In the genomic region with DNA sequence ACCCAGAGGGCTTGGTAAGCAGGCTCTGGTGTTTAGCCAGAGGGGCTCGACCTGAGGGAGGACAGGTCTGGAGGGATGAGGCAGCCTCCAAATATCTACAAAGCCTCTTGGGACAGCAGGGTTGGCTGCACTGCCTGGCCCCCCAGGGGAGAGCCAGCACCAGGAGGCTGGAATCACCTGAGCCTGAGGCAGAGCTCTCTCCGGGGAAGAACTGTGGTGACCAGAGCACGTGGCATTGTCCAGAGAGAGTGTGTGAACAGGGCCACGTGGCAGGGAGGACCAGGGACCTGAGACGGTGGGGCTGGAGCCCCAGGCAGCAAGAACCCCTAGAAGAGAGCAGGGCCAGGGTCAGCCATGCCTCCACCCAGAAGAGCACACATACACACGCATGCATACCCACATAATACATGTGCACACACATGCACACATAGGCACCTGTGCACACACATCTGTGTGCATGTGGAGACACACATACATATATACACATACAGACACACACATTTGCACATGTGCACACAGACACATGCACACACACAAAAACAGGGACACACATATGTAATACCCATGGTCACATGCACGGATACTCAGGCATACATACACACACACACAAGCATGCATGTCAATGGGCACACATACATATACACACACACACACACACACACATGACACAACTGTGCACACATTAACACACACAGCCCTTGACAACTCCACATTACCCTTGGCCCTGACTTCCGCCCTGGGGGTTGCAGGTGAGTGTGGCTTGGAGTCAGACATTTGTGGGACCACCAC, we compare ENCODE assay signal across 26 cellular contexts.
"Had no signal": no experiment of that assay in that cellular context is flagged by ENCODE, and none has a peak within 500 bp of the region (broad histone marks: within the 10 kb centered on the region; RNA-seq: fewer than 3 reads in every experiment).

No MANE protein-coding gene starts in this region.

- FAIRE-seq: astrocyte, TTC549 had no signal

- DNase-seq: activated B cell treated with CpG ODN at 0.5 μM for 24 hours; activated CD4-positive, alpha-beta T cell treated with anti-CD3 and anti-CD28 coated beads for 1 hour; activated CD4-positive, alpha-beta T cell treated with anti-CD3 and anti-CD28 coated beads, Interleukin-2, amount 10 ng/mL, durations not matched to agents 24 days and 14 days; activated CD4-positive, alpha-beta T cell treated with anti-CD3 and anti-CD28 coated beads, Interleukin-2, amount 50 U/mL, for 48 hours; activated CD8-positive, alpha-beta memory T cell treated with anti-CD3 and anti-CD28 coated beads, Interleukin-2, amount 10 ng/mL, durations not matched to agents 7 days and 5 days; activated effector memory CD4-positive, alpha-beta T cell treated with anti-CD3 and anti-CD28 coated beads, Interleukin-2, amount 50 U/mL, for 16 hours; activated naive CD4-positive, alpha-beta T cell treated with anti-CD3 and anti-CD28 coated beads for 36 hours; activated T-cell treated with anti-CD3 and anti-CD28 coated beads, Interleukin-2, amount 50 U/mL, for 24 hours; amygdala; brain microvascular endothelial cell; KBM-7; NCI-H1417; NCI-H1930; NCI-H2171; NCI-H2227 treated with DMSO at 0.1 percent for 48 hours; NCI-H446 treated with DMSO at 0.1 percent for 48 hours; NCI-H524 treated with DMSO at 0.1 percent for 48 hours; NCI-H748 treated with DMSO at 0.1 percent for 48 hours; PC-3; SIG-M5; T-cell; T-helper 2 cell; T1000 had no signal

- H3K27me3 Mint-ChIP-seq: activated CD4-positive, alpha-beta T cell treated with anti-CD3 and anti-CD28 coated beads, Interleukin-2, amount 10 ng/mL, durations not matched to agents 24 days and 14 days; activated CD8-positive, alpha-beta memory T cell treated with anti-CD3 and anti-CD28 coated beads, Interleukin-2, amount 10 ng/mL, durations not matched to agents 7 days and 5 days; activated naive CD8-positive, alpha-beta T cell had no signal

- H3K36me3 ChIP-seq: brain microvascular endothelial cell had no signal

- H3K27ac ChIP-seq: brain microvascular endothelial cell had no signal

- H3K9me3 Mint-ChIP-seq: activated B cell treated with CpG ODN at 0.5 μM for 24 hours; activated CD4-positive, alpha-beta T cell treated with anti-CD3 and anti-CD28 coated beads, Interleukin-2, amount 10 ng/mL, durations not matched to agents 24 days and 14 days; activated naive CD4-positive, alpha-beta T cell treated with anti-CD3 and anti-CD28 coated beads for 36 hours; activated T-cell treated with anti-CD3 and anti-CD28 coated beads, Interleukin-2, amount 50 U/mL, for 24 hours; T-cell had no signal

- H3K27me3 ChIP-seq: brain microvascular endothelial cell had no signal

- H3K4me3 Mint-ChIP-seq: activated B cell treated with CpG ODN at 0.5 μM for 24 hours; activated CD4-positive, alpha-beta T cell treated with anti-CD3 and anti-CD28 coated beads, Interleukin-2, amount 10 ng/mL, durations not matched to agents 24 days and 14 days; activated CD8-positive, alpha-beta memory T cell treated with anti-CD3 and anti-CD28 coated beads, Interleukin-2, amount 10 ng/mL, durations not matched to agents 7 days and 5 days; activated naive CD4-positive, alpha-beta T cell treated with anti-CD3 and anti-CD28 coated beads for 36 hours; activated naive CD8-positive, alpha-beta T cell; activated T-cell treated with anti-CD3 and anti-CD28 coated beads, Interleukin-2, amount 50 U/mL, for 24 hours; T-cell had no signal

- ATAC-seq: activated CD8-positive, alpha-beta memory T cell treated with anti-CD3 and anti-CD28 coated beads, Interleukin-2, amount 10 ng/mL, durations not matched to agents 7 days and 5 days; PC-3 had no signal

- H3K27ac Mint-ChIP-seq: activated B cell treated with CpG ODN at 0.5 μM for 24 hours; activated CD4-positive, alpha-beta T cell treated with anti-CD3 and anti-CD28 coated beads, Interleukin-2, amount 10 ng/mL, durations not matched to agents 24 days and 14 days; activated CD8-positive, alpha-beta memory T cell treated with anti-CD3 and anti-CD28 coated beads, Interleukin-2, amount 10 ng/mL, durations not matched to agents 7 days and 5 days; activated naive CD4-positive, alpha-beta T cell treated with anti-CD3 and anti-CD28 coated beads for 36 hours; activated naive CD8-positive, alpha-beta T cell; activated T-cell treated with anti-CD3 and anti-CD28 coated beads, Interleukin-2, amount 50 U/mL, for 24 hours; T-cell had no signal

- H3K36me3 Mint-ChIP-seq: activated CD8-positive, alpha-beta memory T cell treated with anti-CD3 and anti-CD28 coated beads, Interleukin-2, amount 10 ng/mL, durations not matched to agents 7 days and 5 days; T-cell had no signal

- H3K4me1 Mint-ChIP-seq: activated B cell treated with CpG ODN at 0.5 μM for 24 hours; activated CD4-positive, alpha-beta T cell treated with anti-CD3 and anti-CD28 coated beads, Interleukin-2, amount 10 ng/mL, durations not matched to agents 24 days and 14 days; activated CD8-positive, alpha-beta memory T cell treated with anti-CD3 and anti-CD28 coated beads, Interleukin-2, amount 10 ng/mL, durations not matched to agents 7 days and 5 days had no signal
